Comparison of ENCODE assay signal across 9 cellular contexts in the genomic region with DNA sequence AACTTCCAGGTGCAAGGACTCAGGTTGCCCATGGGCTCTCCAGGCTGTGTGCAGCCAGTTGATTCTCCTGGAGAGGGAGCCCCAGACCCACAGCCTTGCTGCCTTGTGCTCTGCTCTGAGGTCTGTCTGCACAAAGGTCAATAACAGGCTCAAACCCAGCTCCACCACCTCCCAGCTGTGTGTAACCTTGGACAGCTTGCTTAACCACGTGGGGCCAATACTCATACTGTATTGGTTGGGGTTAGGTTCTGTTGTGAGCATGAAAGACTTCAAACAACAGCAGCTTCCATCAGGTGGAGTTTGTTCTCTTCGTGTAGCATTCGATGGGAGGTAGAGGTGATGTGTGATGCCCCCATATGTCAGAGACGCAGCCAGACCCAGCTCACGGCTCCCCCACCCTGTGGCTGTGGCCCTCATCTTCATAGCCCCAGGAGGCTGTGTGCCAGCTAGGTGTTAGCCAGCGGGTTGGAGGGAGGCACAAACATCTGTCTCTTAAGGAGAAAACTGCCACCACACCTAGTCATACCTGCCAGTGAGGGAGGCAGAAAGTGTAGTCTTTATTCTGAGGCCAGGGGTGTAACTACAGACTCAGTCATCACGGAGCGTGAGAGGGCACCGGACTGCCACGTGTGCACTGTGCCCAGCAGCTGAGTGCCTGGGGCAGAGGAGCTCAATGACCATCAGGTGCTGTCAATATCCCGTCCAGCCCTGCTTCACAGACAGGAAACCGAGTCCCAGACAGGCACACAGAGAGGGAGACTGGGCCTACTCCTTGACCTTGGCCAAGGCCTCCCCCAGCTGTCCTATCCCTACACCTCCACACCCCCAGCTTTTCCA. TPM values are rescaled to one million over a fixed set of nuclear protein-coding genes. Genes with fewer than 3 reads are reported as not detected.
DNase-seq lines count a peak whose midpoint lies in the region; ATAC-seq and TF ChIP-seq lines count a peak whose summit lies in the region.
"Had no signal": no experiment of that assay in that cellular context is flagged by ENCODE, and none has a peak within 500 bp of the region (broad histone marks: within the 10 kb centered on the region; RNA-seq: fewer than 3 reads in every experiment).

No MANE protein-coding gene starts in this region.

- H3F3A ChIP-seq in GM23248 (ENCODE audit: insufficient read depth): no peaks in the 10 kb centered on the region

- H3K9me3 Mint-ChIP-seq in T-helper 2 cell treated with Interferon-gamma antibody and Interleukin-4, amounts not matched to agents 5 μg/mL and 100 μg/mL, for 36 hours: peaks cover 5% of the 10 kb centered on the region

- peaks cover 2% of the 10 kb centered on the region for H3K36me3 Mint-ChIP-seq in T-helper 2 cell treated with Interferon-gamma antibody and Interleukin-4, amounts not matched to agents 5 μg/mL and 100 μg/mL, for 36 hours (ENCODE audit: low read depth)

- ATAC-seq in GM18909 (IDR thresholded peaks at IDR 0.05; ENCODE audit: poor library complexity, unreplicated experiment): no peak

- no peak overlapping the region for H3K27ac Mint-ChIP-seq in T-helper 2 cell treated with Interferon-gamma antibody and Interleukin-4, amounts not matched to agents 5 μg/mL and 100 μg/mL, for 36 hours
- H3K27ac Mint-ChIP-seq: activated B cell treated with CpG ODN at 0.5 μM for 24 hours had no signal

- DNase-seq in GM23248 (peak; percentile 21), NCI-H2196 treated with DMSO at 0.1 percent for 48 hours (lab: John Stamatoyannopoulos, UW; ENCODE audit: unreplicated experiment) (peak; percentile 63), epithelial cell of esophagus (ENCODE audit: low read depth) (peak; percentile 40)
- no peak for DNase-seq in T-helper 2 cell treated with Interferon-gamma antibody and Interleukin-4, amounts not matched to agents 5 μg/mL and 100 μg/mL, for 36 hours (ENCODE audit: low spot score)
- DNase-seq in activated effector memory CD4-positive, alpha-beta T cell treated with Interleukin-2 at 50 U/mL for 16 hours: no peak
- DNase-seq: activated B cell treated with CpG ODN at 0.5 μM for 24 hours; stimulated activated CD4-positive, alpha-beta T cell treated with anti-CD3 and anti-CD28 coated beads, Interleukin-4, amount 100 ng/mL, for 24 hours had no signal

- peaks cover 4% of the 10 kb centered on the region for H3K27me3 Mint-ChIP-seq in T-helper 2 cell treated with Interferon-gamma antibody and Interleukin-4, amounts not matched to agents 5 μg/mL and 100 μg/mL, for 36 hours (ENCODE audit: low read depth)
- H3K27me3 Mint-ChIP-seq: activated B cell treated with CpG ODN at 0.5 μM for 24 hours had no signal

- H3K4me3 ChIP-seq in GM23248: no peak overlapping the region
- no peak overlapping the region for H3K4me3 ChIP-seq in epithelial cell of esophagus (ENCODE audit: low read length)
- no peak overlapping the region for H3K4me3 ChIP-seq in parathyroid adenoma (ENCODE audit: low read depth, low read length)

- in situ Hi-C loops in GM23248 (cut with MboI): no loop called here

- 75 to 79% methylated on average over 11 to 12 of the region's 12 CpGs for WGBS in GM23248 (ENCODE audit: low coverage in 1 of 2, low lambda C conversion rate in 2 of 2, missing lambda C conversion rate in 2 of 2), 2 experiments

- no peaks in the 10 kb centered on the region for H3K9me2 ChIP-seq in GM23248 (ENCODE audit: insufficient read depth)

- H4K20me1 ChIP-seq in GM23248 (ENCODE audit: insufficient read depth): no peaks in the 10 kb centered on the region

- H3K9ac ChIP-seq in GM23248 (no peak overlapping the region), parathyroid adenoma (no peak overlapping the region)

- H3K36me3 ChIP-seq in GM23248 (ENCODE audit: low read depth) (no peaks in the 10 kb centered on the region), parathyroid adenoma (ENCODE audit: control insufficient read depth, insufficient read depth, low read length) (no peaks in the 10 kb centered on the region)

- H3K4me2 ChIP-seq in GM23248 (ENCODE audit: unreplicated experiment) (no peak overlapping the region), parathyroid adenoma (ENCODE audit: low read length) (no peak overlapping the region)

- no peaks in the 10 kb centered on the region for H3K9me3 ChIP-seq in GM23248 (ENCODE audit: low read depth)
- H3K9me3 ChIP-seq in parathyroid adenoma (ENCODE audit: control insufficient read depth, low read length): no peaks in the 10 kb centered on the region

- H2AFZ ChIP-seq in GM23248: 0 out of 2 replicates have a peak overlapping the region, but pooled peaks have one; percentile 3
- H2AFZ ChIP-seq in parathyroid adenoma: peak overlapping the region; percentile 66

- TF ChIP-seq CTCF in epithelial cell of esophagus (IDR thresholded peaks at IDR 0.05; ENCODE audit: insufficient read depth, low read depth, low read length, missing control alignments) (peak; percentile 43), parathyroid adenoma (IDR thresholded peaks at IDR 0.05) (peak; percentile 32)

- no peak overlapping the region for H3K4me3 Mint-ChIP-seq in T-helper 2 cell treated with Interferon-gamma antibody and Interleukin-4, amounts not matched to agents 5 μg/mL and 100 μg/mL, for 36 hours
- H3K4me3 Mint-ChIP-seq: activated B cell treated with CpG ODN at 0.5 μM for 24 hours had no signal

- H3K4me1 Mint-ChIP-seq in T-helper 2 cell treated with Interferon-gamma antibody and Interleukin-4, amounts not matched to agents 5 μg/mL and 100 μg/mL, for 36 hours (ENCODE audit: low read depth): no peaks in the 10 kb centered on the region
- H3K4me1 Mint-ChIP-seq: activated B cell treated with CpG ODN at 0.5 μM for 24 hours had no signal

- H3K27ac ChIP-seq in GM23248 (no peak overlapping the region), parathyroid adenoma (no peak overlapping the region)

- H3K4me1 ChIP-seq in GM23248 (ENCODE audit: insufficient read depth): peaks cover 10% of the 10 kb centered on the region; the same call in 1 of the 2 replicates
- H3K4me1 ChIP-seq in parathyroid adenoma: peaks cover 13% of the 10 kb centered on the region

- no peaks in the 10 kb centered on the region for H3K79me2 ChIP-seq in GM23248 (ENCODE audit: insufficient read depth)
- no peaks in the 10 kb centered on the region for H3K79me2 ChIP-seq in parathyroid adenoma

- H3K27me3 ChIP-seq in GM23248 (replicated peaks; ENCODE audit: insufficient read depth) (no peaks in the 10 kb centered on the region), parathyroid adenoma (ENCODE audit: control insufficient read depth, insufficient read depth, low read length) (no peaks in the 10 kb centered on the region)

RNA-seq across cellular contexts. Expression of a gene that starts 8.0 kb away (rescaled TPM):
- 100 and 107 TPM in 2 replicates for total RNA-seq in GM23248 (2014; rRNA removed; shearing (Covaris generic))
- 164 and 166 TPM in 2 replicates for polyA plus RNA-seq in GM23248 (2016; fragmentation: Nextera tagmentation; extraction: Ambion mirVana)

RNA-seq across cellular contexts. Expression of a gene that starts 9.7 kb away (rescaled TPM):
- total RNA-seq in GM23248 (2014; rRNA removed; shearing (Covaris generic)): not detected in 2 replicates
- polyA plus RNA-seq in GM23248 (2016; fragmentation: Nextera tagmentation; extraction: Ambion mirVana): 1.7 TPM in 1 of 2 replicates, not detected in the other
- total RNA-seq: activated B cell treated with CpG ODN at 0.5 μM for 24 hours had no signal

RNA-seq across cellular contexts. Expression of a gene that starts 27.2 kb away (rescaled TPM):
- total RNA-seq in GM23248 (2014; rRNA removed; shearing (Covaris generic)): 53.0 and 63.2 TPM in 2 replicates
- polyA plus RNA-seq in GM23248 (2016; fragmentation: Nextera tagmentation; extraction: Ambion mirVana): 46.6 and 47.0 TPM in 2 replicates

RNA-seq across cellular contexts. Expression of a gene that starts 49.1 kb away (rescaled TPM):
- total RNA-seq in GM23248 (2014; rRNA removed; shearing (Covaris generic)): 13.9 and 20.3 TPM in 2 replicates
- polyA plus RNA-seq in GM23248 (2016; fragmentation: Nextera tagmentation; extraction: Ambion mirVana): 10.7 and 12.9 TPM in 2 replicates

RNA-seq across cellular contexts. Expression of a gene that starts 57.8 kb away (rescaled TPM):
- 0.11 TPM in 1 of 2 replicates, not detected in the other for total RNA-seq in GM23248 (2014; rRNA removed; shearing (Covaris generic))
- 0.23 and 0.43 TPM in 2 replicates for polyA plus RNA-seq in GM23248 (2016; fragmentation: Nextera tagmentation; extraction: Ambion mirVana)

Comparison
In these comparisons a context has a peak if more than half of its experiments do, and no peak if none do; other contexts are left out.
1. DNase-seq: peak in GM23248 (single experiment), NCI-H2196 treated with DMSO at 0.1 percent for 48 hours (single experiment) and epithelial cell of esophagus (single experiment); none in T-helper 2 cell treated with Interferon-gamma antibody and Interleukin-4, amounts not matched to agents 5 μg/mL and 100 μg/mL, for 36 hours (single experiment) and activated effector memory CD4-positive, alpha-beta T cell treated with Interleukin-2 at 50 U/mL for 16 hours (single experiment).